ENCODE assay signal across 23 cellular contexts in the genomic region with DNA sequence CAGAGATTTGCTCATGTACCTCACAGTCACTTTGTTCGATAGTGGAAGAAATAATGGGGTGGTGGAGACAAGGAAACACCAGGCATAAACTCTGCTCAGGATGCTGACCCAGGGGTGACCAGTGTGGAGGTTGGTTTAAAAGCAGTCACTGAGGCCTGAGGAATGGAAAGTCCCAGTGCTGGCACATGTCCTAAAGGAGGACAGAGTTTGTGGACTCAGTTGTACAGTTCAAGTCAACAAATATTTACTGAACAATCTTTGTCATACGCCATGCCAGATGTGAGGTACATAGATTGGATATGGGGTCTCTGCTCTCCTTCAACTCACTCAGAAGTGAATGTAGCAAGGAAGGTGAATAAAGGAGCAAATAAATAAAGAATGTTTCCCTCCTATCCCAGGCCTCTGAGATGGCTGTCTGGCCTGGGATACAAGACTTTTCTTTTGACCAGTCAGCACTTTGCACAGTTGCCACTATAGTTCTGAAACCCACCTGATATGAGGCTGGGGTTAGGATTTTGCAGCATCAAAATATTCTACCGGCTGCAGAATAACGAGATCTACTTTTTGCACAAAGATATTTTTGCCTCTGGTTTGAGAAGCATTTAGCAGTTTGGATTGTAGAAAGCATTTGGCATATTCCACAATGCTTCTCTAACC. TPM values are rescaled to one million over a fixed set of nuclear protein-coding genes. Genes with fewer than 3 reads are reported as not detected.
DNase-seq lines count a peak whose midpoint lies in the region; ATAC-seq and TF ChIP-seq lines count a peak whose summit lies in the region.
"Had no signal": no experiment of that assay in that cellular context is flagged by ENCODE, and none has a peak within 500 bp of the region (broad histone marks: within the 10 kb centered on the region; RNA-seq: fewer than 3 reads in every experiment).

No MANE protein-coding gene starts in this region.

- H4K20me1 ChIP-seq in DND-41 (ENCODE audit: insufficient read depth, low read length) = no peaks in the 10 kb centered on the region

- ATAC-seq in DND-41 (ENCODE audit: insufficient read depth, low read depth) (no peak), SK-N-SH treated with all-trans-retinoic acid at 6 μM for 48 hours (no peak), HG02571 (IDR thresholded peaks at IDR 0.05; ENCODE audit: unreplicated experiment) (no peak)
- ATAC-seq: GM12878, GM23338, Panc1 had no signal

- H3K4me3 Mint-ChIP-seq in activated naive CD8-positive, alpha-beta T cell = no peak overlapping the region
- H3K4me3 Mint-ChIP-seq in activated naive CD8-positive, alpha-beta T cell treated with anti-CD3 and anti-CD28 coated beads for 36 hours = no peak overlapping the region
- H3K4me3 Mint-ChIP-seq: B cell, GM23338, H9 had no signal

- H3K4me3 ChIP-seq in DND-41 (ENCODE audit: low read depth in 1 of 2, low read length in 2 of 2) (no peak overlapping the region), LNCaP clone FGC (ENCODE audit: low read depth, low read length) (no peak overlapping the region)
- H3K4me3 ChIP-seq: GM12878, GM23338 had no signal

- H3K79me2 ChIP-seq in DND-41 (ENCODE audit: insufficient read depth, low read length) = no peaks in the 10 kb centered on the region

- TF ChIP-seq CTCF in DND-41 (IDR thresholded peaks at IDR 0.05; ENCODE audit: borderline replicate concordance, extremely low read depth, low read length, poor library complexity, severe bottlenecking) (no peak), LNCaP clone FGC (IDR thresholded peaks at IDR 0.05; ENCODE audit: control insufficient read depth, extremely low read depth, insufficient read depth) (no peak)

- no peak for DNase-seq in activated naive CD8-positive, alpha-beta T cell treated with anti-CD3 and anti-CD28 coated beads for 36 hours
- DNase-seq in DND-41 (no peak), LNCaP clone FGC (ENCODE audit: low read depth) (peak; percentile 15), NCI-H146 treated with DMSO at 0.1 percent for 48 hours (lab: John Stamatoyannopoulos, UW; ENCODE audit: unreplicated experiment) (no peak)
- DNase-seq: DMS153, EL, GDM1, H9, NCI-H1048, NCI-H1417, NCI-H1694 treated with DMSO at 0.1 percent for 48 hours, NCI-H2081, NCI-H2227 treated with DMSO at 0.1 percent for 48 hours, NCI-H526 treated with DMSO at 0.1 percent for 48 hours, SHP77 had no signal

- no peaks in the 10 kb centered on the region for H3K36me3 Mint-ChIP-seq in activated naive CD8-positive, alpha-beta T cell
- peaks cover 16% of the 10 kb centered on the region for H3K36me3 Mint-ChIP-seq in activated naive CD8-positive, alpha-beta T cell treated with anti-CD3 and anti-CD28 coated beads for 36 hours

- peaks cover 32% of the 10 kb centered on the region for H3K4me1 ChIP-seq in DND-41 (ENCODE audit: insufficient read depth, low read length)

- H3K27ac ChIP-seq in DND-41 (ENCODE audit: low read length) = peak overlapping the region; percentile 65
- H3K27ac ChIP-seq: RWPE1 had no signal

- H3K27ac Mint-ChIP-seq in activated naive CD8-positive, alpha-beta T cell = peak overlapping the region; percentile 12
- no peak overlapping the region for H3K27ac Mint-ChIP-seq in activated naive CD8-positive, alpha-beta T cell treated with anti-CD3 and anti-CD28 coated beads for 36 hours
- H3K27ac Mint-ChIP-seq: B cell, GM23338, H9 had no signal

- no peaks in the 10 kb centered on the region for H3K27me3 Mint-ChIP-seq in activated naive CD8-positive, alpha-beta T cell
- H3K27me3 Mint-ChIP-seq in activated naive CD8-positive, alpha-beta T cell treated with anti-CD3 and anti-CD28 coated beads for 36 hours = no peaks in the 10 kb centered on the region
- H3K27me3 Mint-ChIP-seq: B cell had no signal

- H3K9me3 Mint-ChIP-seq in activated naive CD8-positive, alpha-beta T cell (ENCODE audit: low read depth) = no peaks in the 10 kb centered on the region
- no peaks in the 10 kb centered on the region for H3K9me3 Mint-ChIP-seq in activated naive CD8-positive, alpha-beta T cell treated with anti-CD3 and anti-CD28 coated beads for 36 hours
- H3K9me3 Mint-ChIP-seq: GM23338, H9 had no signal

- no peaks in the 10 kb centered on the region for H3K9me3 ChIP-seq in DND-41 (ENCODE audit: insufficient read depth, low read length, severe bottlenecking)

- H3K4me2 ChIP-seq in DND-41 (ENCODE audit: insufficient read depth, low read length) = peak overlapping the region; percentile 13; the same call in 1 of the 2 replicates
- H3K4me2 ChIP-seq: GM23338 had no signal

- no peaks in the 10 kb centered on the region for H3K27me3 ChIP-seq in DND-41 (ENCODE audit: insufficient read depth, low read length, poor library complexity)

- no peak overlapping the region for H3K9ac ChIP-seq in DND-41 (ENCODE audit: low read depth, low read length)

- no peaks in the 10 kb centered on the region for H3K36me3 ChIP-seq in DND-41 (ENCODE audit: insufficient read depth, low read length)

- H2AFZ ChIP-seq in DND-41 (ENCODE audit: low read depth, low read length) = no peak overlapping the region
- H2AFZ ChIP-seq: GM23338 had no signal

- H3K4me1 Mint-ChIP-seq in activated naive CD8-positive, alpha-beta T cell (ENCODE audit: low read depth) = peaks cover 28% of the 10 kb centered on the region
- H3K4me1 Mint-ChIP-seq in activated naive CD8-positive, alpha-beta T cell treated with anti-CD3 and anti-CD28 coated beads for 36 hours = peaks cover 26% of the 10 kb centered on the region
- H3K4me1 Mint-ChIP-seq: B cell, GM23338, H9 had no signal

TF ChIP-seq in SK-N-SH treated with all-trans-retinoic acid at 6 μM for 48 hours, 23 proteins besides CTCF, POLR2A, EP300 and RAD21 (continues in another document):
- TF ChIP-seq, protein P1, sequence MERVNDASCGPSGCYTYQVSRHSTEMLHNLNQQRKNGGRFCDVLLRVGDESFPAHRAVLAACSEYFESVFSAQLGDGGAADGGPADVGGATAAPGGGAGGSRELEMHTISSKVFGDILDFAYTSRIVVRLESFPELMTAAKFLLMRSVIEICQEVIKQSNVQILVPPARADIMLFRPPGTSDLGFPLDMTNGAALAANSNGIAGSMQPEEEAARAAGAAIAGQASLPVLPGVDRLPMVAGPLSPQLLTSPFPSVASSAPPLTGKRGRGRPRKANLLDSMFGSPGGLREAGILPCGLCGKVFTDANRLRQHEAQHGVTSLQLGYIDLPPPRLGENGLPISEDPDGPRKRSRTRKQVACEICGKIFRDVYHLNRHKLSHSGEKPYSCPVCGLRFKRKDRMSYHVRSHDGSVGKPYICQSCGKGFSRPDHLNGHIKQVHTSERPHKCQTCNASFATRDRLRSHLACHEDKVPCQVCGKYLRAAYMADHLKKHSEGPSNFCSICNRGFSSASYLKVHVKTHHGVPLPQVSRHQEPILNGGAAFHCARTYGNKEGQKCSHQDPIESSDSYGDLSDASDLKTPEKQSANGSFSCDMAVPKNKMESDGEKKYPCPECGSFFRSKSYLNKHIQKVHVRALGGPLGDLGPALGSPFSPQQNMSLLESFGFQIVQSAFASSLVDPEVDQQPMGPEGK (CRISPR knock-in tag; IDR thresholded peaks at IDR 0.05; ENCODE audit: borderline replicate concordance) = no peak
- TF ChIP-seq BACH2 (CRISPR knock-in tag; IDR thresholded peaks at IDR 0.05; ENCODE audit: borderline replicate concordance) (no peak), ISL1 (CRISPR knock-in tag; IDR thresholded peaks at IDR 0.05) (no peak), PPARA (CRISPR knock-in tag; IDR thresholded peaks at IDR 0.05; ENCODE audit: borderline replicate concordance) (no peak), ZFP3 (CRISPR knock-in tag; IDR thresholded peaks at IDR 0.05) (no peak), TSHZ2 (CRISPR knock-in tag; IDR thresholded peaks at IDR 0.05) (no peak), ARNTL (CRISPR knock-in tag; IDR thresholded peaks at IDR 0.05; ENCODE audit: borderline replicate concordance, low read depth) (no peak), SNAI2 (CRISPR knock-in tag; IDR thresholded peaks at IDR 0.05) (no peak), OSR1 (CRISPR knock-in tag; IDR thresholded peaks at IDR 0.05) (no peak), CSDC2 (CRISPR knock-in tag; IDR thresholded peaks at IDR 0.05) (no peak), ZFP30 (CRISPR knock-in tag; IDR thresholded peaks at IDR 0.05) (no peak), ESRRG (CRISPR knock-in tag; IDR thresholded peaks at IDR 0.05) (no peak), ZNF565 (CRISPR knock-in tag; conservative IDR thresholded peaks at IDR 0.05; ENCODE audit: low read depth) (no peak)

RNA-seq across cellular contexts. Expression of gene GFI1, which starts 7.9 kb away (rescaled TPM):
- 10 to 100 TPM; 79.7 to 85.0 TPM for total RNA-seq in activated naive CD8-positive, alpha-beta T cell treated with anti-CD3 and anti-CD28 coated beads for 36 hours
